Comparison of ENCODE assay signal across 8 cellular contexts in the genomic region with DNA sequence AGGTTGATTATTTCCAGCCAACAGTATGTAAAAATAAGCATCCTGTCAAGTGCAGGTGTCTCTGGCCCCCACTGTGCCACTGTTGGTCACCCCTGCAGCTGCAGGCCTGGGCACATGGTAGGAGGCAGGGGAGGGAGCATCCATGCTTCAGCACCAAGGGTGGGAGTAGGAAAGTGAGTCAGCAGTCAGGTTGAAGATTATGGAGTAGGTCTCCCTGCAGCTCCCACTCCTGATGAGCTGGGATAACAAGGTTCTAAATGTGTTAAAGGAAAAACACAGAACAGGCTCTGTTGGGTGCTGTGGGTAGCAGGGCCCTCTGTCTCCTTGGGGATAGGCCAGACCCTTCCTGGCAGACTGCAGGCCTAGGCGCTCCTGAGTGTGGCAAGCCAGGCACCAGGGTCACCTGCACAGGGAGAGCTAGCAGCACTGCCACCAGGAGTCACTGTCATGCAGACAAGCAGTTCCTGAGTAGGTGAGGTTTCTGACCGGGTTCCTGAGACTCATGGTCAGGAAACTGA.
A peak's percentile ranks its signal among the peaks of the same experiment; 100 is the strongest.
DNase-seq lines count a peak whose midpoint lies in the region; ATAC-seq and TF ChIP-seq lines count a peak whose summit lies in the region.

No MANE protein-coding gene starts in this region.

- DNase-seq in GM12865 (ENCODE audit: low read depth) (peak; percentile 72), NCI-H226 (peak; percentile 74), dedifferentiated amniotic fluid mesenchymal stem cell (ENCODE audit: extremely low spot score) (no peak), GM03348 (ENCODE audit: low spot score) (no peak)
- peak in 1 of 3 experiments; percentile 4 for DNase-seq in effector memory CD8-positive, alpha-beta T cell
- no peak for DNase-seq in stimulated activated effector memory CD8-positive, alpha-beta T cell treated with anti-CD3 and anti-CD28 coated beads, Interleukin-12 subunit alpha, Interleukin-12 subunit beta, amount 100 ng/mL, for 72 hours (ENCODE audit: low spot score in 2 of 2)

- H3K27ac Mint-ChIP-seq in effector memory CD8-positive, alpha-beta T cell = peak overlapping the region; percentile 13 to 64
- H3K27ac Mint-ChIP-seq in stimulated activated effector memory CD8-positive, alpha-beta T cell treated with anti-CD3 and anti-CD28 coated beads, Interleukin-12 subunit alpha, Interleukin-12 subunit beta, amount 100 ng/mL, for 72 hours = peak overlapping the region; percentile 34

- H3K9me3 Mint-ChIP-seq in effector memory CD8-positive, alpha-beta T cell = no peaks in the 10 kb centered on the region
- no peaks in the 10 kb centered on the region for H3K9me3 Mint-ChIP-seq in stimulated activated effector memory CD8-positive, alpha-beta T cell treated with anti-CD3 and anti-CD28 coated beads, Interleukin-12 subunit alpha, Interleukin-12 subunit beta, amount 100 ng/mL, for 72 hours

- peak; percentile 83 for ATAC-seq in GM21576 (IDR thresholded peaks at IDR 0.05; ENCODE audit: unreplicated experiment)
- peak; percentile 24 for ATAC-seq in effector memory CD8-positive, alpha-beta T cell (replicated peaks)
- peak; percentile 56 for ATAC-seq in stimulated activated effector memory CD8-positive, alpha-beta T cell treated with anti-CD3 and anti-CD28 coated beads, Interleukin-12 subunit alpha, Interleukin-12 subunit beta, amount 100 ng/mL, for 72 hours
- ATAC-seq in HG03457 (IDR thresholded peaks at IDR 0.05; ENCODE audit: unreplicated experiment) = no peak

- peaks cover 11% of the 10 kb centered on the region for H3K36me3 Mint-ChIP-seq in effector memory CD8-positive, alpha-beta T cell (ENCODE audit: insufficient read depth)
- H3K36me3 Mint-ChIP-seq in stimulated activated effector memory CD8-positive, alpha-beta T cell treated with anti-CD3 and anti-CD28 coated beads, Interleukin-12 subunit alpha, Interleukin-12 subunit beta, amount 100 ng/mL, for 72 hours = peaks cover 37% of the 10 kb centered on the region

- H3K4me3 Mint-ChIP-seq in effector memory CD8-positive, alpha-beta T cell = no peak overlapping the region
- no peak overlapping the region for H3K4me3 Mint-ChIP-seq in stimulated activated effector memory CD8-positive, alpha-beta T cell treated with anti-CD3 and anti-CD28 coated beads, Interleukin-12 subunit alpha, Interleukin-12 subunit beta, amount 100 ng/mL, for 72 hours

- H3K4me1 Mint-ChIP-seq in effector memory CD8-positive, alpha-beta T cell (ENCODE audit: low read depth in 2 of 2) = peaks cover 27 to 38% of the 10 kb centered on the region in 2 donors
- H3K4me1 Mint-ChIP-seq in stimulated activated effector memory CD8-positive, alpha-beta T cell treated with anti-CD3 and anti-CD28 coated beads, Interleukin-12 subunit alpha, Interleukin-12 subunit beta, amount 100 ng/mL, for 72 hours = peaks cover 49% of the 10 kb centered on the region

- no peaks in the 10 kb centered on the region for H3K27me3 Mint-ChIP-seq in effector memory CD8-positive, alpha-beta T cell

- peak; percentile 50 for TF ChIP-seq CTCF in GM12865 (IDR thresholded peaks at IDR 0.05; ENCODE audit: insufficient read depth, low read depth, low read length, missing control alignments)

- no peak overlapping the region for H3K4me3 ChIP-seq in GM12865 (ENCODE audit: low read depth, low read length)

Comparison
In these comparisons a context has a peak if more than half of its experiments do, and no peak if none do; other contexts are left out.
1. DNase-seq: peak in GM12865 (single experiment) and NCI-H226 (single experiment); none in stimulated activated effector memory CD8-positive, alpha-beta T cell treated with anti-CD3 and anti-CD28 coated beads, Interleukin-12 subunit alpha, Interleukin-12 subunit beta, amount 100 ng/mL, for 72 hours (0 of 2), dedifferentiated amniotic fluid mesenchymal stem cell (single experiment) and GM03348 (single experiment).